Comparison of ENCODE assay signal across 8 cellular contexts in genomic region chr1:120142512-120143263, GRCh38. TPM values are rescaled to one million over a fixed set of nuclear protein-coding genes. Genes with fewer than 3 reads are reported as not detected.
DNase-seq lines count a peak whose midpoint lies in the region; ATAC-seq and TF ChIP-seq lines count a peak whose summit lies in the region.
"Not testable (repeated sequence)": the region's sequence is repeated elsewhere in the genome, so short reads cannot be mapped to it uniquely, and the experiment has no call there.

No MANE protein-coding gene starts in this region.

- H2AFZ ChIP-seq in OCI-LY3 (ENCODE audit: low read depth, low read length), result not testable (repeated sequence)

- intact Hi-C loops in CD4-positive, alpha-beta T cell (cut with DNase I, micrococcal nuclease), result loop anchor here in 1 of 2 experiments (10.0 kb wide), 2 partner anchors 198 to 258 kb away; no protein-coding TSS in a partner anchor
- intact Hi-C loops in mucosa of descending colon (cut with DNase I, micrococcal nuclease), result not testable (repeated sequence)

- peaks cover 26% of the 10 kb centered on the region for H3K4me1 Mint-ChIP-seq in CD4-positive, alpha-beta T cell (ENCODE audit: low read depth)
- H3K4me1 Mint-ChIP-seq in chondrocyte (ENCODE audit: low read depth), result peaks cover 30% of the 10 kb centered on the region

- not testable (repeated sequence) for H3K27me3 Mint-ChIP-seq in CD4-positive, alpha-beta T cell; chondrocyte (ENCODE audit: low read depth)

- H3K9ac ChIP-seq in OCI-LY3 (ENCODE audit: low read length), result not testable (repeated sequence)

- H3K36me3 ChIP-seq in OCI-LY3 (replicated peaks; ENCODE audit: low read depth, low read length); mucosa of descending colon (ENCODE audit: low read depth): not testable (repeated sequence)

- H3K79me2 ChIP-seq in OCI-LY3 (ENCODE audit: low read length), result not testable (repeated sequence)

- H3K27ac Mint-ChIP-seq in CD4-positive, alpha-beta T cell, result peak overlapping the region; percentile 31
- peak overlapping the region; percentile 88 for H3K27ac Mint-ChIP-seq in chondrocyte (ENCODE audit: unreplicated experiment)

- not testable (repeated sequence) for H3K4me3 ChIP-seq in OCI-LY3 (ENCODE audit: low read length); mucosa of descending colon

- H3K27me3 ChIP-seq in CD4-positive, alpha-beta T cell (ENCODE audit: control insufficient read depth, insufficient read depth, low read length), result not testable (repeated sequence)
- H3K27me3 ChIP-seq in OCI-LY3 (ENCODE audit: low read depth, low read length), result peaks cover 28% of the 10 kb centered on the region

- ATAC-seq in CD4-positive, alpha-beta T cell (ENCODE audit: poor library complexity), result peak; percentile 92
- peak; percentile 100 for ATAC-seq in GM19463 (IDR thresholded peaks at IDR 0.05; ENCODE audit: unreplicated experiment)
- ATAC-seq in HG03103 (IDR thresholded peaks at IDR 0.05; ENCODE audit: low read depth, unreplicated experiment), result peak; percentile 93
- peak; percentile 86 for ATAC-seq in mucosa of descending colon

- TF ChIP-seq CTCF in CD4-positive, alpha-beta T cell (IDR thresholded peaks at IDR 0.05); chondrocyte (IDR thresholded peaks at IDR 0.05); mucosa of descending colon (IDR thresholded peaks at IDR 0.05): not testable (repeated sequence)
- TF ChIP-seq CTCF in OCI-LY3 (IDR thresholded peaks at IDR 0.05; ENCODE audit: low read depth, low read length), result peak; percentile 14; the same call in 1 of the 2 replicates

- H3K9me3 Mint-ChIP-seq in CD4-positive, alpha-beta T cell; chondrocyte (ENCODE audit: low read depth): not testable (repeated sequence)

- CTCF ChIA-PET in CD4-positive, alpha-beta T cell (lab: Charles Lee), result not testable (repeated sequence)

- H3K4me2 ChIP-seq in OCI-LY3 (ENCODE audit: low read length), result peak overlapping the region; percentile 58

- H3K27ac ChIP-seq in CD4-positive, alpha-beta T cell (ENCODE audit: low read depth, low read length); OCI-LY3 (ENCODE audit: low read length): not testable (repeated sequence)

- not testable (repeated sequence) for H3K36me3 Mint-ChIP-seq in CD4-positive, alpha-beta T cell (ENCODE audit: low read depth); chondrocyte (ENCODE audit: low read depth)

- peaks cover 16% of the 10 kb centered on the region for H3K4me1 ChIP-seq in OCI-LY3 (ENCODE audit: low read length)
- not testable (repeated sequence) for H3K4me1 ChIP-seq in mucosa of descending colon (ENCODE audit: low read depth)

- DNase-seq in CD4-positive, alpha-beta T cell, result peak; percentile 27 to 51 (median 38)
- DNase-seq in activated CD8-positive, alpha-beta memory T cell treated with anti-CD3 and anti-CD28 coated beads for 1 hour (ENCODE audit: extremely low read depth in 1 of 2, low read depth in 1 of 2), result peak; percentile 4 to 21
- not testable (repeated sequence) for DNase-seq in chondrocyte (ENCODE audit: low spot score)
- DNase-seq in mucosa of descending colon, result peak; percentile 36 to 57 (median 49)
- DNase-seq in stimulated activated CD8-positive, alpha-beta memory T cell treated with anti-CD3 and anti-CD28 coated beads, Interleukin-15, amount 100 ng/mL, for 4 hours (ENCODE audit: low read depth in 2 of 2), result peak; percentile 26 to 42

- H3K9me3 ChIP-seq in CD4-positive, alpha-beta T cell (ENCODE audit: control insufficient read depth, low read length); OCI-LY3 (ENCODE audit: insufficient read depth, low read length); mucosa of descending colon: not testable (repeated sequence)

- POLR2A ChIA-PET in CD4-positive, alpha-beta T cell (lab: Charles Lee), result not testable (repeated sequence)

- peak overlapping the region; percentile 78 for H3K4me3 Mint-ChIP-seq in CD4-positive, alpha-beta T cell
- peak overlapping the region; percentile 23 for H3K4me3 Mint-ChIP-seq in chondrocyte (ENCODE audit: unreplicated experiment)

- not testable (repeated sequence) for H4K20me1 ChIP-seq in OCI-LY3 (ENCODE audit: insufficient read depth, low read length)

RNA-seq across cellular contexts. Expression of gene SEC22B, which starts 33.6 kb away (rescaled TPM):
- 10 to 100 TPM; 23.2 to 24.9 TPM for total RNA-seq in CD4-positive, alpha-beta T cell
- 48.3 to 57.4 TPM (median 48.5 TPM) in 3 replicates for total RNA-seq in chondrocyte
- 10 to 100 TPM; 25.0 to 29.2 (median 28.3) TPM for total RNA-seq in mucosa of descending colon
